Comparison of ENCODE assay signal across 26 cellular contexts in the genomic region with DNA sequence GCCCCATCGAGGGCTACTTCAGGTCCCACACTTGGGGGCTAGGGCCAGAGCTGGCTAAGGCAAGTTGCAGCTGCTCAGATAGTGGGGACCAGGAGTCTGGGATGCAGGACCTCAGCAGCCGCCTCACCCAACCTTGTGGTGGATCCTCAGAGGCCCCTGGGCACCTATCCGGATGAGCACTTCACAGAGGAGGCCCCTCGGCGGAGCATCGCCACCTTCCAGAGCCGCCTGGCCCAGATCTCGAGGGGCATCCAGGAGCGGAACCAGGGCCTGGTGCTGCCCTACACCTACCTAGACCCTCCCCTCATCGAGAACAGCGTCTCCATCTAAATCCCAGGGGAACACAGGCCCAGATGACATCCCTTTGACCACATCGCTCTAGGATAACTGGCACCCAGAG. TPM values are rescaled to one million over a fixed set of nuclear protein-coding genes. Genes with fewer than 3 reads are reported as not detected.
DNase-seq lines count a peak whose midpoint lies in the region; ATAC-seq, FAIRE-seq and TF ChIP-seq lines count a peak whose summit lies in the region.
"Had no signal": no experiment of that assay in that cellular context is flagged by ENCODE, and none has a peak within 500 bp of the region (broad histone marks: within the 10 kb centered on the region; RNA-seq: fewer than 3 reads in every experiment).

No MANE protein-coding gene starts in this region.

- no peak overlapping the region for H2BK12ac ChIP-seq in H1 (ENCODE audit: low read depth, low read length)
- H2BK12ac ChIP-seq in neuronal stem cell (ENCODE audit: low read length) = no peak overlapping the region

- H3K4me1 ChIP-seq in H1 (replicated peaks in 1 of 4; ENCODE audit: control insufficient read depth in 3 of 4, insufficient read depth in 4 of 4, low read length in 3 of 4) (no peaks in the 10 kb centered on the region), neuronal stem cell (ENCODE audit: control insufficient read depth in 2 of 2, insufficient read depth in 1 of 2, low read depth in 1 of 2, low read length in 2 of 2) (peaks cover 0 to 2% of the 10 kb centered on the region in 2 donors), sigmoid colon (no peaks in the 10 kb centered on the region)
- H3K4me1 ChIP-seq: HAP-1 had no signal

- H3K27ac ChIP-seq in H1 (ENCODE audit: low read depth, low read length) (no peak overlapping the region), neuronal stem cell (replicated peaks; ENCODE audit: low read length) (no peak overlapping the region), sigmoid colon (no peak overlapping the region)

- H4K8ac ChIP-seq in H1 (ENCODE audit: extremely low read depth, insufficient read depth, low read length) (peak overlapping the region; percentile 71; the same call in 1 of the 2 replicates), neuronal stem cell (ENCODE audit: low read depth, low read length) (no peak overlapping the region)

- no peaks in the 10 kb centered on the region for H3K79me2 ChIP-seq in H1 (ENCODE audit: control insufficient read depth in 1 of 2, insufficient read depth in 2 of 2, low read length in 2 of 2)

- H2AK5ac ChIP-seq in H1 (ENCODE audit: low read depth, low read length) (no peak overlapping the region), neuronal stem cell (ENCODE audit: low read depth, low read length) (no peak overlapping the region)

- H3K36me3 ChIP-seq in H1 (ENCODE audit: control insufficient read depth in 2 of 4, insufficient read depth in 4 of 4, low read length in 3 of 4) (no peaks in the 10 kb centered on the region; a peak in 1 of 8 replicates), neuronal stem cell (replicated peaks in 1 of 2; ENCODE audit: control insufficient read depth in 2 of 2, insufficient read depth in 2 of 2, low read length in 2 of 2) (no peaks in the 10 kb centered on the region), sigmoid colon (no peaks in the 10 kb centered on the region)
- H3K36me3 ChIP-seq: HAP-1 had no signal

- POLR2A ChIA-PET in H1 (lab: Charles Lee; ENCODE audit: partially characterized antibody) = interaction anchor here (2.3 kb wide), 1 partner anchor 125 kb away, joined by 7 read pairs; no protein-coding TSS in a partner anchor

- H3K9me3 ChIP-seq in H1 (ENCODE audit: insufficient read depth in 2 of 2, low read depth in 1 of 2, low read length in 1 of 2) (no peaks in the 10 kb centered on the region), neuronal stem cell (replicated peaks in 1 of 2; ENCODE audit: control insufficient read depth in 2 of 2, insufficient read depth in 1 of 2, low read depth in 1 of 2, low read length in 2 of 2) (no peaks in the 10 kb centered on the region), sigmoid colon (no peaks in the 10 kb centered on the region)
- H3K9me3 ChIP-seq: HAP-1 had no signal

- no peak for FAIRE-seq in H1 (lab: Jason Lieb, UNC)
- FAIRE-seq: GM12891, GM18507, H54 had no signal

- H2BK15ac ChIP-seq in H1 (ENCODE audit: low read length) (no peak overlapping the region), neuronal stem cell (ENCODE audit: low read length) (no peak overlapping the region)

- ATAC-seq in esophagus mucosa (no peak), GM21360 (IDR thresholded peaks at IDR 0.05; ENCODE audit: unreplicated experiment) (no peak), GM21529 (IDR thresholded peaks at IDR 0.05; ENCODE audit: unreplicated experiment) (no peak)
- ATAC-seq: GM23338 had no signal

- intact Hi-C loops in sigmoid colon (cut with DNase I) = no loop called here

- 94% methylated on average over 12 of the region's 12 CpGs; no CpG with 5 or more reads in 1 of the 2 experiments for WGBS in H1 (ENCODE audit: extremely low coverage in 1 of 2, insufficient coverage in 1 of 2, insufficient read length in 1 of 2, insufficient replicate concordance in 2 of 2, low coverage in 1 of 2, low lambda C conversion rate in 2 of 2, missing lambda C conversion rate in 1 of 2), 2 experiments
- WGBS in neuronal stem cell (ENCODE audit: extremely low coverage in 2 of 2, insufficient read length in 2 of 2, insufficient replicate concordance in 1 of 2), 2 donors = no CpG with 5 or more reads among the region's 12 CpGs
- WGBS in sigmoid colon, 2 donors = 94 to 96% methylated on average over 12 of the region's 12 CpGs

- H2BK120ac ChIP-seq in H1 (replicated peaks; ENCODE audit: low read depth, low read length) (no peak overlapping the region), neuronal stem cell (ENCODE audit: low read depth, low read length) (no peak overlapping the region)

- no peak overlapping the region for H3K4ac ChIP-seq in H1 (replicated peaks; ENCODE audit: insufficient read length, low read depth, low read length)
- no peak overlapping the region for H3K4ac ChIP-seq in neuronal stem cell (ENCODE audit: low read length)

- no peak overlapping the region for H3K23ac ChIP-seq in H1 (ENCODE audit: insufficient read length)
- H3K23ac ChIP-seq in neuronal stem cell (ENCODE audit: low read depth, low read length, poor library complexity) = no peak overlapping the region

- no peak overlapping the region for H3K56ac ChIP-seq in H1 (replicated peaks; ENCODE audit: insufficient read length, low read depth, low read length)

- no peak overlapping the region for H3K9ac ChIP-seq in H1 (replicated peaks in 1 of 4; ENCODE audit: extremely low read depth in 1 of 4, low read depth in 3 of 4, low read length in 3 of 4)
- no peak overlapping the region for H3K9ac ChIP-seq in neuronal stem cell (ENCODE audit: low read depth, low read length, poor library complexity)

- TF ChIP-seq CTCF in H1 (IDR thresholded peaks at IDR 0.05; ENCODE audit: control extremely low read depth in 1 of 3, insufficient read depth in 1 of 3, low read depth in 1 of 3, low read length in 3 of 3) (no peak), sigmoid colon (IDR thresholded peaks at IDR 0.05) (no peak)

- DNase-seq in H1 (ENCODE audit: low read depth in 1 of 2, low spot score in 2 of 2) (no peak), islet precursor cell (peak; percentile 52), neuronal stem cell (ENCODE audit: low spot score) (no peak), sigmoid colon (peak; percentile 42), ureter (ENCODE audit: low spot score) (no peak)
- DNase-seq: C1 segment of cervical spinal cord; Calu3; CD4-positive, alpha-beta memory T cell; COR-L47; DMS53; DMS79 treated with DMSO at 0.1 percent for 48 hours; GF-D8; HFFc6 had no signal

- H3K4me3 ChIP-seq in H1 (ENCODE audit: extremely low read depth in 1 of 4, insufficient read depth in 2 of 4, low read depth in 3 of 4, low read length in 4 of 4) (no peak overlapping the region), neuronal stem cell (ENCODE audit: low read length in 2 of 2) (no peak overlapping the region), sigmoid colon (no peak overlapping the region)
- H3K4me3 ChIP-seq: GM23338, HAP-1 had no signal

- H3K27me3 ChIP-seq in H1 (replicated peaks in 1 of 4; ENCODE audit: control insufficient read depth in 3 of 4, extremely low read depth in 1 of 4, insufficient read depth in 3 of 4, low read length in 3 of 4) (peaks cover 0 to 3% (median 1%) of the 10 kb centered on the region in 4 experiments; a peak in 3 of 7 replicates), neuronal stem cell (ENCODE audit: control insufficient read depth in 3 of 3, insufficient read depth in 3 of 3, low read depth in 1 of 3, low read length in 3 of 3) (peaks cover 0 to 65% (median 2%) of the 10 kb centered on the region in 3 experiments), sigmoid colon (peaks cover 0 to 12% (median 0%) of the 10 kb centered on the region in 3 donors)

- H3K4me2 ChIP-seq in H1 (ENCODE audit: insufficient read depth in 1 of 2, low read depth in 2 of 2, low read length in 2 of 2) (no peak overlapping the region), neuronal stem cell (ENCODE audit: insufficient read depth, low read length, poor library complexity, severe bottlenecking) (no peak overlapping the region)
- H3K4me2 ChIP-seq: GM23338 had no signal

- no peak overlapping the region for H4K5ac ChIP-seq in H1 (ENCODE audit: insufficient read length, low read depth, low read length)

- no peak overlapping the region for H2BK20ac ChIP-seq in H1 (ENCODE audit: low read length)

- H4K20me1 ChIP-seq in H1 (replicated peaks in 1 of 2; ENCODE audit: control insufficient read depth in 1 of 2, insufficient read depth in 2 of 2, low read length in 2 of 2) = no peaks in the 10 kb centered on the region

- H2BK5ac ChIP-seq in H1 (ENCODE audit: low read depth, low read length) (no peak overlapping the region), neuronal stem cell (ENCODE audit: low read length) (peak overlapping the region; percentile 9)

- TF ChIP-seq RAD21 in H1 (IDR thresholded peaks at IDR 0.05 in 1 of 2, conservative IDR thresholded peaks at IDR 0.05 in 1 of 2; ENCODE audit: low read depth in 2 of 2, low read length in 2 of 2) = no peak

- no peak overlapping the region for H2AFZ ChIP-seq in H1 (ENCODE audit: low read length)
- no peak overlapping the region for H2AFZ ChIP-seq in neuronal stem cell (ENCODE audit: low read length)
- H2AFZ ChIP-seq: GM23338 had no signal

- no peaks in the 10 kb centered on the region; the same call in 1 of the 2 replicates for H3K23me2 ChIP-seq in H1 (ENCODE audit: low read depth, low read length)

- no peak overlapping the region for H3K14ac ChIP-seq in H1 (ENCODE audit: insufficient read length)
- no peak overlapping the region for H3K14ac ChIP-seq in neuronal stem cell (ENCODE audit: low read length)

- CTCF ChIA-PET in H1 (lab: Charles Lee; ENCODE audit: partially characterized antibody) = interaction anchor here (0.7 to 2.8 kb wide), 5 partner anchors 9 to 304 kb away, joined by 3 to 19 read pairs (median 3); no protein-coding TSS in a partner anchor

- no peak for TF ChIP-seq POLR2A in H1 (IDR thresholded peaks at IDR 0.05; ENCODE audit: control extremely low read depth in 1 of 2, low read depth in 2 of 2, low read length in 2 of 2)
- TF ChIP-seq POLR2A in sigmoid colon (IDR thresholded peaks at IDR 0.05) = no peak

- H3K18ac ChIP-seq in H1 (ENCODE audit: extremely low read depth, low read length) = no peak overlapping the region
- no peak overlapping the region for H3K18ac ChIP-seq in neuronal stem cell (ENCODE audit: low read length)

- no peak overlapping the region for H4K91ac ChIP-seq in H1 (replicated peaks; ENCODE audit: insufficient read length, low read length)
- H4K91ac ChIP-seq in neuronal stem cell (ENCODE audit: low read depth, low read length, poor library complexity) = no peak overlapping the region

- no peaks in the 10 kb centered on the region for H3K79me1 ChIP-seq in H1 (ENCODE audit: low read depth, low read length)
- H3K79me1 ChIP-seq in neuronal stem cell (ENCODE audit: low read depth, low read length) = no peaks in the 10 kb centered on the region

- TF ChIP-seq EP300 in H1 (IDR thresholded peaks at IDR 0.05; ENCODE audit: borderline replicate concordance in 1 of 2, low read depth in 2 of 2, low read length in 2 of 2) (no peak), sigmoid colon (IDR thresholded peaks at IDR 0.05) (no peak)

RNA-seq across cellular contexts. Expression of gene ALOX15B, which starts 9.4 kb away (rescaled TPM):
- total RNA-seq in H1 (2021; fragmentation: NEBNext Ultra II Directional; extraction: Animal tissue kit (Norgen Biotek cat#: 25700)) = 0.46 and 0.63 TPM in 2 replicates
- polyA plus RNA-seq in H1 (2011; rRNA removed) (0.91 and 1.4 TPM in 2 replicates), sigmoid colon (1 to 10 TPM; 1.2 to 3.2 (median 1.8) TPM)
- polyA plus RNA-seq in H1 (2011; cell fraction: cytosol; rRNA removed) = 0.76 TPM
- 1.3 TPM for polyA plus RNA-seq in H1 (2011; cell fraction: nucleus; rRNA removed)
- polyA plus RNA-seq in H1 (2012, experiment 1 of 2) = 0.42 to 0.79 TPM (median 0.60 TPM) in 4 replicates
- 0.26 TPM for polyA plus RNA-seq in H1 (2012, experiment 2 of 2)
- polyA plus RNA-seq in H1 (2013, experiment 1 of 2) = 0.73 TPM
- 0.70 TPM for polyA plus RNA-seq in H1 (2013, experiment 2 of 2)
- polyA minus RNA-seq in H1 (2011; rRNA and poly(A)+ RNA removed) = 0.51 and 0.63 TPM in 2 replicates
- not detected for polyA minus RNA-seq in H1 (2011; cell fraction: cytosol; rRNA and poly(A)+ RNA removed)
- 0.70 TPM for polyA minus RNA-seq in H1 (2011; cell fraction: nucleus; rRNA and poly(A)+ RNA removed)
- not detected for polyA plus RNA-seq in neuronal stem cell (2013, experiment 1 of 2)
- not detected for polyA plus RNA-seq in neuronal stem cell (2013, experiment 2 of 2)
- total RNA-seq in sigmoid colon (1 to 10 TPM; 2.8 to 5.3 (median 4.3) TPM), ureter (5.3 TPM), esophagus mucosa (121 TPM)
- total RNA-seq: A172, Calu3, Daoy, G401, HFFc6 had no signal
- polyA plus RNA-seq: BJ; CD4-positive, alpha-beta memory T cell had no signal

RNA-seq across cellular contexts. Expression of gene ALOX12B, which starts 39.3 kb away (rescaled TPM):
- total RNA-seq in H1 (2021; fragmentation: NEBNext Ultra II Directional; extraction: Animal tissue kit (Norgen Biotek cat#: 25700)) = not detected in 2 replicates
- 0.82 and 0.86 TPM in 2 replicates for polyA plus RNA-seq in H1 (2011; rRNA removed)
- 0.45 TPM for polyA plus RNA-seq in H1 (2011; cell fraction: cytosol; rRNA removed)
- 0.88 TPM for polyA plus RNA-seq in H1 (2011; cell fraction: nucleus; rRNA removed)
- polyA plus RNA-seq in H1 (2012, experiment 1 of 2) = 0.48 to 1.3 TPM (median 0.92 TPM) in 4 replicates
- 0.96 TPM for polyA plus RNA-seq in H1 (2012, experiment 2 of 2)
- 0.12 TPM for polyA plus RNA-seq in H1 (2013, experiment 1 of 2)
- polyA plus RNA-seq in H1 (2013, experiment 2 of 2) = 0.26 TPM
- 0.41 and 0.82 TPM in 2 replicates for polyA minus RNA-seq in H1 (2011; rRNA and poly(A)+ RNA removed)
- polyA minus RNA-seq in H1 (2011; cell fraction: cytosol; rRNA and poly(A)+ RNA removed) = not detected
- not detected for polyA minus RNA-seq in H1 (2011; cell fraction: nucleus; rRNA and poly(A)+ RNA removed)
- polyA plus RNA-seq in neuronal stem cell (2013, experiment 1 of 2) = 0.33 TPM
- polyA plus RNA-seq in neuronal stem cell (2013, experiment 2 of 2) = 0.29 TPM
- not detected for total RNA-seq in sigmoid colon
- polyA plus RNA-seq in sigmoid colon = under 1 TPM in 1 of 3 donors, not detected in 2; 0.52 TPM
- 0.62 TPM for total RNA-seq in ureter
- total RNA-seq in esophagus mucosa = 15.0 TPM
- total RNA-seq: A172, Calu3, Daoy, G401, HFFc6 had no signal
- polyA plus RNA-seq: BJ had no signal

RNA-seq across cellular contexts. Expression of gene GUCY2D, which starts 45.8 kb away (rescaled TPM):
- total RNA-seq in H1 (2021; fragmentation: NEBNext Ultra II Directional; extraction: Animal tissue kit (Norgen Biotek cat#: 25700)) = 0.48 and 0.59 TPM in 2 replicates
- polyA plus RNA-seq in H1 (2011; rRNA removed) (0.20 and 0.31 TPM in 2 replicates), sigmoid colon (under 1 TPM in 1 of 3 donors, not detected in 2; 0.04 TPM)
- 0.27 TPM for polyA plus RNA-seq in H1 (2011; cell fraction: cytosol; rRNA removed)
- polyA plus RNA-seq in H1 (2011; cell fraction: nucleus; rRNA removed) = 0.66 TPM
- 0.19 to 0.70 TPM (median 0.62 TPM) in 3 of 4 replicates, not detected in the other for polyA plus RNA-seq in H1 (2012, experiment 1 of 2)
- polyA plus RNA-seq in H1 (2012, experiment 2 of 2) = not detected
- 0.36 TPM for polyA plus RNA-seq in H1 (2013, experiment 1 of 2)
- polyA plus RNA-seq in H1 (2013, experiment 2 of 2) = 0.28 TPM
- 0.29 and 0.60 TPM in 2 replicates for polyA minus RNA-seq in H1 (2011; rRNA and poly(A)+ RNA removed)
- polyA minus RNA-seq in H1 (2011; cell fraction: cytosol; rRNA and poly(A)+ RNA removed) = 1.8 TPM
- 0.40 TPM for polyA minus RNA-seq in H1 (2011; cell fraction: nucleus; rRNA and poly(A)+ RNA removed)
- polyA plus RNA-seq in neuronal stem cell (2013, experiment 1 of 2) = 0.14 TPM
- 0.19 TPM for polyA plus RNA-seq in neuronal stem cell (2013, experiment 2 of 2)
- total RNA-seq in sigmoid colon (not detected), ureter (0.81 TPM), esophagus mucosa (3.5 TPM)
- total RNA-seq: A172; A673; Calu3; CD4-positive, alpha-beta memory T cell; G401; HFFc6 had no signal

Comparison
In these comparisons a context has a peak if more than half of its experiments do, and no peak if none do; other contexts are left out.
1. DNase-seq: peak in islet precursor cell (single experiment) and sigmoid colon (single experiment); none in H1 (0 of 2), neuronal stem cell (single experiment) and ureter (single experiment).
2. RNA of gene ALOX15B, which starts 9.4 kb away (total RNA-seq): 121 TPM in esophagus mucosa (single experiment); 5.3 TPM in ureter (single experiment), 2.8 to 5.3 TPM in sigmoid colon and 0.46 to 0.63 TPM in H1; every median in the first group is over 10 times any median in the second.